Comparison of ENCODE assay signal across 27 cellular contexts in genomic region chr16:76214856-76215255, GRCh38.
DNase-seq lines count a peak whose midpoint lies in the region; ATAC-seq, FAIRE-seq and TF ChIP-seq lines count a peak whose summit lies in the region.
"Had no signal": no experiment of that assay in that cellular context is flagged by ENCODE, and none has a peak within 500 bp of the region (broad histone marks: within the 10 kb centered on the region; RNA-seq: fewer than 3 reads in every experiment).

No MANE protein-coding gene starts in this region.

- H3K23ac ChIP-seq in H1 (ENCODE audit: insufficient read length) (no peak overlapping the region), trophoblast cell (ENCODE audit: low read length) (no peak overlapping the region)

- ATAC-seq in GM23338: peak; percentile 48; the same call in 2 of the 3 replicates
- ATAC-seq: A549 had no signal

- H3K27ac ChIP-seq in GM23338 (ENCODE audit: low read depth) (no peak overlapping the region), H1 (ENCODE audit: low read depth, low read length) (no peak overlapping the region), trophoblast cell (ENCODE audit: low read depth, low read length) (peak overlapping the region; percentile 17)
- H3K27ac ChIP-seq: A549; BLaER1 treated with 17β-estradiol and CSF1 and Interleukin-3, amounts not matched to agents 10 nM and 100 nM; GM23248 had no signal

- H3K56ac ChIP-seq in H1 (replicated peaks; ENCODE audit: insufficient read length, low read depth, low read length): no peak overlapping the region

- H3K27ac Mint-ChIP-seq in GM23338: no peak overlapping the region
- H3K27ac Mint-ChIP-seq in activated naive CD4-positive, alpha-beta T cell treated with anti-CD3 and anti-CD28 coated beads, Interleukin-2, amount 10 ng/mL, durations not matched to agents 7 days and 5 days: no peak overlapping the region
- H3K27ac Mint-ChIP-seq: CD14-positive monocyte; CD4-positive, alpha-beta T cell; CD8-positive, alpha-beta memory T cell; HFFc6 had no signal

- no peak for TF ChIP-seq CTCF in GM23338 (conservative IDR thresholded peaks at IDR 0.05; ENCODE audit: low read depth in 2 of 2)
- TF ChIP-seq CTCF in H1 (IDR thresholded peaks at IDR 0.05; ENCODE audit: control extremely low read depth in 1 of 3, insufficient read depth in 1 of 3, low read depth in 1 of 3, low read length in 3 of 3): no peak

- no peak overlapping the region for H4K8ac ChIP-seq in H1 (ENCODE audit: extremely low read depth, insufficient read depth, low read length)
- no peak overlapping the region for H4K8ac ChIP-seq in trophoblast cell (ENCODE audit: low read depth, low read length)

- no peak overlapping the region for H2BK15ac ChIP-seq in H1 (ENCODE audit: low read length)

- H3K4me2 ChIP-seq in GM23338: no peak overlapping the region
- H3K4me2 ChIP-seq in H1 (ENCODE audit: insufficient read depth in 1 of 2, low read depth in 2 of 2, low read length in 2 of 2): no peak overlapping the region
- H3K4me2 ChIP-seq in trophoblast cell (ENCODE audit: low read length): no peak overlapping the region
- H3K4me2 ChIP-seq: A549; BLaER1 treated with 17β-estradiol and CSF1 and Interleukin-3, amounts not matched to agents 10 nM and 100 nM had no signal

- H4K91ac ChIP-seq in H1 (replicated peaks; ENCODE audit: insufficient read length, low read length) (no peak overlapping the region), trophoblast cell (ENCODE audit: low read depth, low read length) (no peak overlapping the region)

- no peak overlapping the region for H2AFZ ChIP-seq in GM23338
- no peak overlapping the region for H2AFZ ChIP-seq in H1 (ENCODE audit: low read length)
- H2AFZ ChIP-seq in trophoblast cell (ENCODE audit: insufficient read depth, low read length, poor library complexity): no peak overlapping the region
- H2AFZ ChIP-seq: GM23248 had no signal

- POLR2A ChIA-PET in H1 (lab: Charles Lee; ENCODE audit: partially characterized antibody): no interaction called here

- no peak overlapping the region for H4K12ac ChIP-seq in trophoblast cell (ENCODE audit: low read depth, low read length)

- H3K4ac ChIP-seq in H1 (replicated peaks; ENCODE audit: insufficient read length, low read depth, low read length): no peak overlapping the region
- H3K4ac ChIP-seq in trophoblast cell (ENCODE audit: low read depth, low read length): no peak overlapping the region

- H2BK5ac ChIP-seq in H1 (ENCODE audit: low read depth, low read length): no peak overlapping the region
- peak overlapping the region; percentile 51 for H2BK5ac ChIP-seq in trophoblast cell (ENCODE audit: low read depth, low read length, poor library complexity)

- CTCF ChIA-PET in H1 (lab: Charles Lee; ENCODE audit: partially characterized antibody): interaction anchor here (0.6 kb wide), 1 partner anchor 631 kb away, joined by 3 read pairs; no protein-coding TSS in a partner anchor
- CTCF ChIA-PET in activated naive CD4-positive, alpha-beta T cell treated with anti-CD3 and anti-CD28 coated beads, Interleukin-2, amount 10 ng/mL, durations not matched to agents 7 days and 5 days (lab: Charles Lee): no interaction called here

- H3K4me3 Mint-ChIP-seq in GM23338: no peak overlapping the region
- no peak overlapping the region for H3K4me3 Mint-ChIP-seq in activated naive CD4-positive, alpha-beta T cell treated with anti-CD3 and anti-CD28 coated beads, Interleukin-2, amount 10 ng/mL, durations not matched to agents 7 days and 5 days
- H3K4me3 Mint-ChIP-seq: CD14-positive monocyte; CD4-positive, alpha-beta T cell; CD8-positive, alpha-beta memory T cell; HFFc6 had no signal

- H2BK120ac ChIP-seq in H1 (replicated peaks; ENCODE audit: low read depth, low read length) (no peak overlapping the region), trophoblast cell (ENCODE audit: insufficient read depth, low read length, poor library complexity) (no peak overlapping the region)

- H3K79me2 ChIP-seq in GM23338 (replicated peaks; ENCODE audit: insufficient read depth) (no peaks in the 10 kb centered on the region), H1 (ENCODE audit: control insufficient read depth in 1 of 2, insufficient read depth in 2 of 2, low read length in 2 of 2) (no peaks in the 10 kb centered on the region), trophoblast cell (ENCODE audit: control insufficient read depth, insufficient read depth, low read length, poor library complexity) (no peaks in the 10 kb centered on the region)

- no peak overlapping the region for H3K14ac ChIP-seq in H1 (ENCODE audit: insufficient read length)
- no peak overlapping the region for H3K14ac ChIP-seq in trophoblast cell (ENCODE audit: low read length)

- H3K4me1 Mint-ChIP-seq in GM23338: peaks cover 7% of the 10 kb centered on the region; the same call in 2 of the 3 replicates
- no peaks in the 10 kb centered on the region for H3K4me1 Mint-ChIP-seq in activated naive CD4-positive, alpha-beta T cell treated with anti-CD3 and anti-CD28 coated beads, Interleukin-2, amount 10 ng/mL, durations not matched to agents 7 days and 5 days
- H3K4me1 Mint-ChIP-seq: CD14-positive monocyte; CD8-positive, alpha-beta memory T cell had no signal

- no peaks in the 10 kb centered on the region for H3K23me2 ChIP-seq in H1 (ENCODE audit: low read depth, low read length)

- H4K5ac ChIP-seq in H1 (ENCODE audit: insufficient read length, low read depth, low read length): no peak overlapping the region

- H3F3A ChIP-seq in GM23338 (replicated peaks; ENCODE audit: low read depth): no peaks in the 10 kb centered on the region

- H3K27me3 Mint-ChIP-seq in GM23338 (ENCODE audit: insufficient read depth, low read depth, poor library complexity): peaks cover 8% of the 10 kb centered on the region
- no peaks in the 10 kb centered on the region for H3K27me3 Mint-ChIP-seq in activated naive CD4-positive, alpha-beta T cell treated with anti-CD3 and anti-CD28 coated beads, Interleukin-2, amount 10 ng/mL, durations not matched to agents 7 days and 5 days
- H3K27me3 Mint-ChIP-seq: CD4-positive, alpha-beta T cell had no signal

- H3K9ac ChIP-seq in H1 (replicated peaks in 1 of 4; ENCODE audit: extremely low read depth in 1 of 4, low read depth in 3 of 4, low read length in 3 of 4) (no peak overlapping the region), trophoblast cell (ENCODE audit: low read length) (no peak overlapping the region)
- H3K9ac ChIP-seq: BLaER1 treated with 17β-estradiol and CSF1 and Interleukin-3, amounts not matched to agents 10 nM and 100 nM; GM23248 had no signal

- H2BK20ac ChIP-seq in H1 (ENCODE audit: low read length): no peak overlapping the region

- H3K9me3 Mint-ChIP-seq in GM23338: peaks cover 65% of the 10 kb centered on the region
- H3K9me3 Mint-ChIP-seq in activated naive CD4-positive, alpha-beta T cell treated with anti-CD3 and anti-CD28 coated beads, Interleukin-2, amount 10 ng/mL, durations not matched to agents 7 days and 5 days: peaks cover 4% of the 10 kb centered on the region

- H3K27me3 ChIP-seq in GM23338 (ENCODE audit: insufficient read depth): peaks cover 31% of the 10 kb centered on the region
- H3K27me3 ChIP-seq in H1 (replicated peaks in 1 of 4; ENCODE audit: control insufficient read depth in 3 of 4, extremely low read depth in 1 of 4, insufficient read depth in 3 of 4, low read length in 3 of 4): no peaks in the 10 kb centered on the region; a peak in 2 of 7 replicates
- no peaks in the 10 kb centered on the region for H3K27me3 ChIP-seq in trophoblast cell (ENCODE audit: insufficient read depth, low read length)
- H3K27me3 ChIP-seq: BE2C; BLaER1 treated with 17β-estradiol and CSF1 and Interleukin-3, amounts not matched to agents 10 nM and 100 nM had no signal

- no peak overlapping the region for H3K4me3 ChIP-seq in GM23338
- no peak overlapping the region for H3K4me3 ChIP-seq in H1 (ENCODE audit: extremely low read depth in 1 of 4, insufficient read depth in 2 of 4, low read depth in 3 of 4, low read length in 4 of 4)
- no peak overlapping the region for H3K4me3 ChIP-seq in trophoblast cell (ENCODE audit: low read depth, low read length)
- H3K4me3 ChIP-seq: A549; BLaER1 treated with 17β-estradiol and CSF1 and Interleukin-3, amounts not matched to agents 10 nM and 100 nM; GM23248; HAP-1 had no signal

- no peaks in the 10 kb centered on the region for H3K79me1 ChIP-seq in H1 (ENCODE audit: low read depth, low read length)
- H3K79me1 ChIP-seq in trophoblast cell (ENCODE audit: low read length): no peaks in the 10 kb centered on the region

- H4K20me1 ChIP-seq in GM23338 (replicated peaks; ENCODE audit: insufficient read depth): no peaks in the 10 kb centered on the region
- H4K20me1 ChIP-seq in H1 (replicated peaks in 1 of 2; ENCODE audit: control insufficient read depth in 1 of 2, insufficient read depth in 2 of 2, low read length in 2 of 2): no peaks in the 10 kb centered on the region
- H4K20me1 ChIP-seq: BLaER1 treated with 17β-estradiol and CSF1 and Interleukin-3, amounts not matched to agents 10 nM and 100 nM had no signal

- TF ChIP-seq RAD21 in H1 (IDR thresholded peaks at IDR 0.05 in 1 of 2, conservative IDR thresholded peaks at IDR 0.05 in 1 of 2; ENCODE audit: low read depth in 2 of 2, low read length in 2 of 2): no peak

- FAIRE-seq in H1 (lab: Jason Lieb, UNC): no peak
- FAIRE-seq: A549, D721Med, G401.6, GM12892, GM19239, H54 had no signal

- H3K36me3 Mint-ChIP-seq in GM23338 (ENCODE audit: low read depth): peaks cover 22% of the 10 kb centered on the region; the same call in 2 of the 3 replicates
- no peaks in the 10 kb centered on the region for H3K36me3 Mint-ChIP-seq in activated naive CD4-positive, alpha-beta T cell treated with anti-CD3 and anti-CD28 coated beads, Interleukin-2, amount 10 ng/mL, durations not matched to agents 7 days and 5 days
- H3K36me3 Mint-ChIP-seq: CD14-positive monocyte had no signal

- H3K36me3 ChIP-seq in GM23338 (ENCODE audit: insufficient read depth) (no peaks in the 10 kb centered on the region), H1 (ENCODE audit: control insufficient read depth in 2 of 4, insufficient read depth in 4 of 4, low read length in 3 of 4) (no peaks in the 10 kb centered on the region), trophoblast cell (ENCODE audit: control insufficient read depth in 1 of 2, insufficient read depth in 2 of 2, low read length in 2 of 2) (no peaks in the 10 kb centered on the region)
- H3K36me3 ChIP-seq: BE2C; BLaER1 treated with 17β-estradiol and CSF1 and Interleukin-3, amounts not matched to agents 10 nM and 100 nM; HAP-1 had no signal

- no peak overlapping the region for H3K18ac ChIP-seq in H1 (ENCODE audit: extremely low read depth, low read length)
- no peak overlapping the region for H3K18ac ChIP-seq in trophoblast cell (ENCODE audit: low read length)

- H2BK12ac ChIP-seq in H1 (ENCODE audit: low read depth, low read length): no peak overlapping the region
- H2BK12ac ChIP-seq in trophoblast cell (ENCODE audit: low read length): no peak overlapping the region

- WGBS in H1 (ENCODE audit: extremely low coverage in 1 of 2, insufficient coverage in 1 of 2, insufficient read length in 1 of 2, insufficient replicate concordance in 2 of 2, low coverage in 1 of 2, low lambda C conversion rate in 2 of 2, missing lambda C conversion rate in 1 of 2), 2 experiments: 63% methylated on average over 1 of the region's 1 CpG; no CpG with 5 or more reads in 1 of the 2 experiments
- WGBS in trophoblast cell (ENCODE audit: extremely low coverage, insufficient coverage, insufficient read length): no CpG with 5 or more reads among the region's 1 CpG

- no peak overlapping the region for H2AK5ac ChIP-seq in H1 (ENCODE audit: low read depth, low read length)
- H2AK5ac ChIP-seq in trophoblast cell (ENCODE audit: low read length): no peak overlapping the region

- H3K9me2 ChIP-seq in GM23338 (ENCODE audit: insufficient read depth): no peaks in the 10 kb centered on the region

- DNase-seq in GM23338 (ENCODE audit: low spot score): peak; percentile 32
- no peak for DNase-seq in H1 (ENCODE audit: low read depth in 1 of 2, low spot score in 2 of 2)
- DNase-seq in islet precursor cell: peak; percentile 80
- no peak for DNase-seq in trophoblast cell
- DNase-seq in UCSD-AML1 (lab: John Stamatoyannopoulos, UW; ENCODE audit: unreplicated experiment): no peak
- no peak for DNase-seq in activated naive CD4-positive, alpha-beta T cell treated with anti-CD3 and anti-CD28 coated beads, Interleukin-2, amount 10 ng/mL, durations not matched to agents 7 days and 5 days
- no peak for DNase-seq in DMS114 treated with DMSO at 0.1 percent for 48 hours (lab: John Stamatoyannopoulos, UW; ENCODE audit: unreplicated experiment)
- DNase-seq: 8988T; ACHN; AML-193; BE2C; CD4-positive, alpha-beta T cell; CD8-positive, alpha-beta memory T cell; DMS 273 treated with DMSO at 0.1 percent for 48 hours; DMS53; DMS79 treated with DMSO at 0.1 percent for 48 hours; GM23248; HFFc6 had no signal

- H3K9me3 ChIP-seq in H1 (ENCODE audit: insufficient read depth in 2 of 2, low read depth in 1 of 2, low read length in 1 of 2): peaks cover 0 to 6% of the 10 kb centered on the region in 2 experiments; a peak in 1 of 4 replicates
- no peaks in the 10 kb centered on the region for H3K9me3 ChIP-seq in trophoblast cell (ENCODE audit: insufficient read depth, low read depth, low read length)
- H3K9me3 ChIP-seq: A549, BE2C, HAP-1 had no signal

- no peak for TF ChIP-seq EP300 in H1 (IDR thresholded peaks at IDR 0.05; ENCODE audit: borderline replicate concordance in 1 of 2, low read depth in 2 of 2, low read length in 2 of 2)

- TF ChIP-seq POLR2A in H1 (IDR thresholded peaks at IDR 0.05; ENCODE audit: control extremely low read depth in 1 of 2, low read depth in 2 of 2, low read length in 2 of 2): no peak

- H3K4me1 ChIP-seq in GM23338 (ENCODE audit: insufficient read depth): peaks cover 11% of the 10 kb centered on the region
- peaks cover 0 to 6% (median under 1%) of the 10 kb centered on the region in 4 experiments; a peak in 2 of 7 replicates for H3K4me1 ChIP-seq in H1 (replicated peaks in 1 of 4; ENCODE audit: control insufficient read depth in 3 of 4, insufficient read depth in 4 of 4, low read length in 3 of 4)
- peaks cover 0 to 3% of the 10 kb centered on the region in 2 experiments for H3K4me1 ChIP-seq in trophoblast cell (ENCODE audit: control insufficient read depth in 1 of 2, insufficient read depth in 2 of 2, low read length in 2 of 2)
- H3K4me1 ChIP-seq: A549; BE2C; BLaER1 treated with 17β-estradiol and CSF1 and Interleukin-3, amounts not matched to agents 10 nM and 100 nM; HAP-1 had no signal

Comparison
In these comparisons a context has a peak if more than half of its experiments do, and no peak if none do; other contexts are left out.
1. DNase-seq: peak in GM23338 (single experiment) and islet precursor cell (single experiment); none in H1 (0 of 2), trophoblast cell (0 of 2), UCSD-AML1 (single experiment), activated naive CD4-positive, alpha-beta T cell treated with anti-CD3 and anti-CD28 coated beads, Interleukin-2, amount 10 ng/mL, durations not matched to agents 7 days and 5 days (single experiment) and DMS114 treated with DMSO at 0.1 percent for 48 hours (single experiment).